ENCODE assay signal across 16 cellular contexts in genomic region chr5:111922344-111922743, GRCh38.
DNase-seq lines count a peak whose midpoint lies in the region; TF ChIP-seq lines count a peak whose summit lies in the region.
"Had no signal": no experiment of that assay in that cellular context is flagged by ENCODE, and none has a peak within 500 bp of the region (broad histone marks: within the 10 kb centered on the region; RNA-seq: fewer than 3 reads in every experiment).

No MANE protein-coding gene starts in this region.

- no peaks in the 10 kb centered on the region for H3K4me1 ChIP-seq in neuronal stem cell (ENCODE audit: control insufficient read depth in 2 of 2, insufficient read depth in 1 of 2, low read depth in 1 of 2, low read length in 2 of 2)

- TF ChIP-seq CTCF in mesothelial cell of epicardium (IDR thresholded peaks at IDR 0.05; ENCODE audit: unreplicated experiment): no peak

- DNase-seq in DMS 273 (lab: John Stamatoyannopoulos, UW; ENCODE audit: unreplicated experiment) (peak; percentile 84), NCI-H1694 (lab: John Stamatoyannopoulos, UW) (peak; percentile 26), cerebellar cortex (ENCODE audit: low spot score) (peak; percentile 93), NCI-H526 treated with DMSO at 0.1 percent for 48 hours (lab: John Stamatoyannopoulos, UW) (no peak), neuronal stem cell (ENCODE audit: low spot score) (no peak), mesothelial cell of epicardium (ENCODE audit: low spot score in 2 of 2, unreplicated experiment in 2 of 2) (no peak)
- DNase-seq in activated CD4-positive, alpha-beta T cell treated with anti-CD3 and anti-CD28 coated beads for 4 hours: no peak
- DNase-seq: 8988T; Calu3; CD8-positive, alpha-beta T cell; GOT3; H7; HFFc6 had no signal

- peaks cover 6% of the 10 kb centered on the region for H3K36me3 Mint-ChIP-seq in mesothelial cell of epicardium
- H3K36me3 Mint-ChIP-seq: CD8-positive, alpha-beta T cell had no signal

- no peak overlapping the region for H3K4me2 ChIP-seq in neuronal stem cell (ENCODE audit: insufficient read depth, low read length, poor library complexity, severe bottlenecking)
- H3K4me2 ChIP-seq: BLaER1 treated with 17β-estradiol and CSF1 and Interleukin-3, amounts not matched to agents 10 nM and 100 nM had no signal

- no peak overlapping the region for H3K4me3 ChIP-seq in neuronal stem cell (ENCODE audit: low read length in 2 of 2)
- H3K4me3 ChIP-seq: BLaER1 treated with 17β-estradiol and CSF1 and Interleukin-3, amounts not matched to agents 10 nM and 100 nM had no signal

- no peak overlapping the region for H2BK12ac ChIP-seq in neuronal stem cell (ENCODE audit: low read length)

- no peak overlapping the region for H4K8ac ChIP-seq in neuronal stem cell (ENCODE audit: low read depth, low read length)

- no peaks in the 10 kb centered on the region for H3K27me3 Mint-ChIP-seq in mesothelial cell of epicardium (ENCODE audit: low read depth)
- H3K27me3 Mint-ChIP-seq: B cell had no signal

- peaks cover 9% of the 10 kb centered on the region for H3K4me1 Mint-ChIP-seq in mesothelial cell of epicardium
- H3K4me1 Mint-ChIP-seq: B cell had no signal

- H4K91ac ChIP-seq in neuronal stem cell (ENCODE audit: low read depth, low read length, poor library complexity): no peak overlapping the region

- H2BK120ac ChIP-seq in neuronal stem cell (ENCODE audit: low read depth, low read length): no peak overlapping the region

- no peak overlapping the region for H2BK15ac ChIP-seq in neuronal stem cell (ENCODE audit: low read length)

- H3K79me1 ChIP-seq in neuronal stem cell (ENCODE audit: low read depth, low read length): no peaks in the 10 kb centered on the region

- no peak overlapping the region for H3K4ac ChIP-seq in neuronal stem cell (ENCODE audit: low read length)

- no peak overlapping the region for H2AFZ ChIP-seq in neuronal stem cell (ENCODE audit: low read length)

- no peaks in the 10 kb centered on the region for H3K9me3 ChIP-seq in neuronal stem cell (replicated peaks in 1 of 2; ENCODE audit: control insufficient read depth in 2 of 2, insufficient read depth in 1 of 2, low read depth in 1 of 2, low read length in 2 of 2)

- H3K27ac Mint-ChIP-seq in mesothelial cell of epicardium: no peak overlapping the region
- H3K27ac Mint-ChIP-seq: B cell; CD8-positive, alpha-beta T cell; HFFc6 had no signal

- H3K27ac ChIP-seq in neuronal stem cell (replicated peaks; ENCODE audit: low read length): no peak overlapping the region
- H3K27ac ChIP-seq: BLaER1 treated with 17β-estradiol and CSF1 and Interleukin-3, amounts not matched to agents 10 nM and 100 nM; HL-60 had no signal

- H3K23ac ChIP-seq in neuronal stem cell (ENCODE audit: low read depth, low read length, poor library complexity): no peak overlapping the region

- no peak overlapping the region for H3K4me3 Mint-ChIP-seq in mesothelial cell of epicardium
- H3K4me3 Mint-ChIP-seq: B cell; CD8-positive, alpha-beta T cell; HFFc6 had no signal

- no CpG with 5 or more reads among the region's 4 CpGs for WGBS in neuronal stem cell (ENCODE audit: extremely low coverage in 2 of 2, insufficient read length in 2 of 2, insufficient replicate concordance in 1 of 2), 2 donors

- no peak overlapping the region for H3K9ac ChIP-seq in neuronal stem cell (ENCODE audit: low read depth, low read length, poor library complexity)
- H3K9ac ChIP-seq: BLaER1 treated with 17β-estradiol and CSF1 and Interleukin-3, amounts not matched to agents 10 nM and 100 nM had no signal

- H3K18ac ChIP-seq in neuronal stem cell (ENCODE audit: low read length): no peak overlapping the region

- peaks cover 13% of the 10 kb centered on the region for H3K9me3 Mint-ChIP-seq in mesothelial cell of epicardium
- H3K9me3 Mint-ChIP-seq: CD8-positive, alpha-beta T cell had no signal

- H2AK5ac ChIP-seq in neuronal stem cell (ENCODE audit: low read depth, low read length): no peak overlapping the region

- no peak overlapping the region for H2BK5ac ChIP-seq in neuronal stem cell (ENCODE audit: low read length)

- no peak overlapping the region for H3K14ac ChIP-seq in neuronal stem cell (ENCODE audit: low read length)

- no peaks in the 10 kb centered on the region for H3K36me3 ChIP-seq in neuronal stem cell (replicated peaks in 1 of 2; ENCODE audit: control insufficient read depth in 2 of 2, insufficient read depth in 2 of 2, low read length in 2 of 2)
- H3K36me3 ChIP-seq: BLaER1 treated with 17β-estradiol and CSF1 and Interleukin-3, amounts not matched to agents 10 nM and 100 nM had no signal

- H3K27me3 ChIP-seq in neuronal stem cell (ENCODE audit: control insufficient read depth in 3 of 3, insufficient read depth in 3 of 3, low read depth in 1 of 3, low read length in 3 of 3): no peaks in the 10 kb centered on the region
- H3K27me3 ChIP-seq: BLaER1 treated with 17β-estradiol and CSF1 and Interleukin-3, amounts not matched to agents 10 nM and 100 nM had no signal

Comparison
In these comparisons a context has a peak if more than half of its experiments do, and no peak if none do; other contexts are left out.
1. DNase-seq: peak in DMS 273 (single experiment), NCI-H1694 (single experiment) and cerebellar cortex (single experiment); none in activated CD4-positive, alpha-beta T cell treated with anti-CD3 and anti-CD28 coated beads for 4 hours (0 of 2), NCI-H526 treated with DMSO at 0.1 percent for 48 hours (single experiment), neuronal stem cell (single experiment) and mesothelial cell of epicardium (0 of 2).